Comparison of ENCODE assay signal across 12 cellular contexts in genomic region chr3:114336122-114336697, GRCh38. TPM values are rescaled to one million over a fixed set of nuclear protein-coding genes. Genes with fewer than 3 reads are reported as not detected.
A peak's percentile ranks its signal among the peaks of the same experiment; 100 is the strongest.
DNase-seq lines count a peak whose midpoint lies in the region; ATAC-seq and TF ChIP-seq lines count a peak whose summit lies in the region.
"Had no signal": no experiment of that assay in that cellular context is flagged by ENCODE, and none has a peak within 500 bp of the region (broad histone marks: within the 10 kb centered on the region; RNA-seq: fewer than 3 reads in every experiment).

No MANE protein-coding gene starts in this region.

- intact Hi-C loops in dorsolateral prefrontal cortex (cut with DNase I): no loop called here

- ATAC-seq in left lobe of liver (no peak), omental fat pad (ENCODE audit: low FRiP score) (no peak), GM18909 (IDR thresholded peaks at IDR 0.05; ENCODE audit: poor library complexity, unreplicated experiment) (no peak)

- H3K27ac ChIP-seq in dorsolateral prefrontal cortex: peak overlapping the region in 4 of 59 donors; percentile 4 to 29 (median 10)
- H3K27ac ChIP-seq: BLaER1 treated with 17β-estradiol and CSF1 and Interleukin-3, amounts not matched to agents 10 nM and 100 nM had no signal

- DNase-seq in NCI-H2196 (lab: John Stamatoyannopoulos, UW; ENCODE audit: unreplicated experiment) (peak; percentile 11), NCI-H2196 treated with DMSO at 0.1 percent for 48 hours (lab: John Stamatoyannopoulos, UW; ENCODE audit: unreplicated experiment) (no peak), NAMALWA (ENCODE audit: low spot score) (peak; percentile 13), dorsolateral prefrontal cortex (no peak), renal cortical epithelial cell (ENCODE audit: low read depth) (peak; percentile 9), left lobe of liver (ENCODE audit: low spot score) (no peak), omental fat pad (ENCODE audit: low spot score) (no peak)
- DNase-seq: activated CD4-positive, CD25-positive, alpha-beta regulatory T cell treated with anti-CD3 and anti-CD28 coated beads, Interleukin-2, amount 50 U/mL, for 72 hours; MV-4-11 had no signal

- no peak overlapping the region for H3K4me3 ChIP-seq in dorsolateral prefrontal cortex
- H3K4me3 ChIP-seq: BLaER1 treated with 17β-estradiol and CSF1 and Interleukin-3, amounts not matched to agents 10 nM and 100 nM had no signal

- TF ChIP-seq CTCF in dorsolateral prefrontal cortex (IDR thresholded peaks at IDR 0.05 in 54 of 56, conservative IDR thresholded peaks at IDR 0.05 in 2 of 56; ENCODE audit: low read depth in 1 of 56, partially characterized antibody in 56 of 56) (peak in 55 of 56 donors; percentile 12 to 74 (median 45)), omental fat pad (IDR thresholded peaks at IDR 0.05) (no peak)

- no peaks in the 10 kb centered on the region for H3K27me3 ChIP-seq in dorsolateral prefrontal cortex
- H3K27me3 ChIP-seq: BLaER1 treated with 17β-estradiol and CSF1 and Interleukin-3, amounts not matched to agents 10 nM and 100 nM had no signal

RNA-seq across cellular contexts. Expression of gene TIGIT, which starts 42.4 kb away (rescaled TPM):
- total RNA-seq in dorsolateral prefrontal cortex: 1 to 10 TPM in 3 of 120 experiments, under 1 TPM in 26, not detected in 91; 0.13 to 1.6 (median 0.26) TPM
- total RNA-seq in renal cortical epithelial cell: not detected in 2 replicates
- 0.10 TPM for total RNA-seq in left lobe of liver
- 1 to 10 TPM in 1 of 4 donors, under 1 TPM in 3; 0.19 to 1.8 (median 0.52) TPM for total RNA-seq in omental fat pad
- total RNA-seq: epithelial cell of proximal tubule had no signal

Comparison
In these comparisons a context has a peak if more than half of its experiments do, and no peak if none do; other contexts are left out.
1. DNase-seq: peak in NCI-H2196 (single experiment), NAMALWA (single experiment) and renal cortical epithelial cell (single experiment); none in NCI-H2196 treated with DMSO at 0.1 percent for 48 hours (single experiment), dorsolateral prefrontal cortex (0 of 10), left lobe of liver (single experiment) and omental fat pad (single experiment).
2. CTCF ChIP-seq: peak in dorsolateral prefrontal cortex (55 of 56); none in omental fat pad (0 of 3).